9 cellular contexts compared by ENCODE assay signal in the genomic region with DNA sequence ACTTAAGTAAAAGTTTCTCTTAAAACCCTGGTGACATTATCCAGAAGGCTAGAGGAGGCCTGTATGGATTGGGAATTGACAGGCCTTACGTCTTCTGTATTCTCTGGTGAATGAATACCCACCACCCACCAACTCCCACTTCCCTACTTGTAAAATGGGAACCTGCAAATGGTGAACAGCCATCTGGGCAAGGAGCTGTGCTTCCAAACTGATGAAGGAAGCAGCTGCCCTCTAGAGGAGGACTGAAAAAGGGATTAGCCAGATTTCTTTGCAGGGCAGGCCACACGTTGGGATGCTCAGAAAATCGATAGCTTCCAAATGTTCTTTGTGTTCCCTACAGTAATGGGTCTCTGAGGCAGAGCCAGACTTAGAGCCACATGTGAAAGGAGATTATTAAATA. TPM values are rescaled to one million over a fixed set of nuclear protein-coding genes. Genes with fewer than 3 reads are reported as not detected.
A peak's percentile ranks its signal among the peaks of the same experiment; 100 is the strongest.
DNase-seq lines count a peak whose midpoint lies in the region; ATAC-seq, FAIRE-seq and TF ChIP-seq lines count a peak whose summit lies in the region.
"Had no signal": no experiment of that assay in that cellular context is flagged by ENCODE, and none has a peak within 500 bp of the region (broad histone marks: within the 10 kb centered on the region; RNA-seq: fewer than 3 reads in every experiment).

No MANE protein-coding gene starts in this region.

- H3K4me1 ChIP-seq in astrocyte (ENCODE audit: insufficient read depth, low read length) = no peaks in the 10 kb centered on the region

- DNase-seq in ELF-1 (ENCODE audit: low read depth, low spot score) (peak; percentile 47), LHCN-M2 (ENCODE audit: low read depth) (peak; percentile 45), astrocyte (ENCODE audit: low read depth) (no peak), lung microvascular endothelial cell (ENCODE audit: low read depth in 2 of 2) (peak; percentile 8 to 51), T1000 (lab: John Stamatoyannopoulos, UW) (no peak), DMS114 treated with DMSO at 0.1 percent for 48 hours (lab: John Stamatoyannopoulos, UW; ENCODE audit: unreplicated experiment) (no peak)
- DNase-seq in stimulated activated naive CD4-positive, alpha-beta T cell (lab: John Stamatoyannopoulos, UW) = no peak

- H3K4me2 ChIP-seq in astrocyte (ENCODE audit: low read length) = no peak overlapping the region

- no peak overlapping the region for H3K4me3 ChIP-seq in astrocyte (ENCODE audit: insufficient read depth, low read depth, low read length)

- H3K79me2 ChIP-seq in astrocyte (ENCODE audit: insufficient read depth, low read length) = no peaks in the 10 kb centered on the region

- ATAC-seq in HG03095 (IDR thresholded peaks at IDR 0.05; ENCODE audit: unreplicated experiment) = no peak

- H3K9me3 ChIP-seq in astrocyte (ENCODE audit: insufficient read depth, low read depth, low read length) = no peaks in the 10 kb centered on the region

- H3K36me3 ChIP-seq in astrocyte (ENCODE audit: insufficient read depth, low read length) = no peaks in the 10 kb centered on the region

- peak; percentile 38 for TF ChIP-seq CTCF in astrocyte (IDR thresholded peaks at IDR 0.05; ENCODE audit: insufficient read depth, low read depth, low read length)

- no peaks in the 10 kb centered on the region for H3K27me3 ChIP-seq in astrocyte (ENCODE audit: insufficient read depth, low read length)

- FAIRE-seq in astrocyte (lab: Jason Lieb, UNC) = peak; percentile 96

- no peaks in the 10 kb centered on the region for H3K27me3 Mint-ChIP-seq in astrocyte (ENCODE audit: low read depth, unreplicated experiment)

- no peak overlapping the region for H3K27ac Mint-ChIP-seq in astrocyte (ENCODE audit: unreplicated experiment)

- no peak overlapping the region for H3K27ac ChIP-seq in astrocyte (ENCODE audit: low read depth, low read length)

- no peaks in the 10 kb centered on the region for H3K36me3 Mint-ChIP-seq in astrocyte (ENCODE audit: low read depth, unreplicated experiment)

- no peaks in the 10 kb centered on the region for H3K9me3 Mint-ChIP-seq in astrocyte (ENCODE audit: unreplicated experiment)

- H4K20me1 ChIP-seq in astrocyte (ENCODE audit: insufficient read depth, low read length) = no peaks in the 10 kb centered on the region

- H3K9ac ChIP-seq in astrocyte (ENCODE audit: low read length) = no peak overlapping the region

- H3K4me1 Mint-ChIP-seq in astrocyte (ENCODE audit: low read depth, unreplicated experiment) = peaks cover 12% of the 10 kb centered on the region

- no peak overlapping the region for H2AFZ ChIP-seq in astrocyte (ENCODE audit: low read depth, low read length)

- no peak overlapping the region for H3K4me3 Mint-ChIP-seq in astrocyte (ENCODE audit: unreplicated experiment)

RNA-seq across cellular contexts. Expression of gene LPAR4, which starts 39.3 kb away (rescaled TPM):
- total RNA-seq in LHCN-M2 (2014; rRNA removed) (2.4 and 3.8 TPM in 2 replicates), astrocyte (4.8 and 7.0 TPM in 2 replicates), lung microvascular endothelial cell (under 0.01 TPM in 1 of 2 replicates, not detected in the other)
- 1.6 TPM for polyA plus RNA-seq in LHCN-M2 (2012)

RNA-seq across cellular contexts. Expression of gene RTL3, which starts 49.0 kb away (rescaled TPM):
- total RNA-seq in LHCN-M2 (2014; rRNA removed) (0.06 and 0.29 TPM in 2 replicates), astrocyte (0.95 and 1.7 TPM in 2 replicates), lung microvascular endothelial cell (not detected in 2 replicates)
- polyA plus RNA-seq in LHCN-M2 (2012) = 0.68 TPM
- total RNA-seq: mononuclear cell had no signal

Comparison
In these comparisons a context has a peak if more than half of its experiments do, and no peak if none do; other contexts are left out.
1. DNase-seq: peak in ELF-1 (single experiment), LHCN-M2 (single experiment) and lung microvascular endothelial cell (2 of 2); none in astrocyte (single experiment), T1000 (single experiment), DMS114 treated with DMSO at 0.1 percent for 48 hours (single experiment) and stimulated activated naive CD4-positive, alpha-beta T cell (0 of 6).